1 cellular context compared by ENCODE assay signal in genomic region chr7:3134715-3135114, GRCh38.
TF ChIP-seq lines count a peak whose summit lies in the region.

No MANE protein-coding gene starts in this region.

TF ChIP-seq in K562, 482 proteins besides CTCF, POLR2A, EP300 and RAD21 (continued from another document):
- TF ChIP-seq CREB5 (CRISPR knock-in tag; IDR thresholded peaks at IDR 0.05) (no peak), THAP7 (CRISPR knock-in tag; IDR thresholded peaks at IDR 0.05) (no peak), ZNF444 (CRISPR knock-in tag; IDR thresholded peaks at IDR 0.05) (no peak), MEF2D (tag; conservative IDR thresholded peaks at IDR 0.05; ENCODE audit: low read depth) (no peak), ZNF561 (CRISPR knock-in tag; conservative IDR thresholded peaks at IDR 0.05) (no peak), SP2 (IDR thresholded peaks at IDR 0.05; ENCODE audit: extremely low read depth, low read depth, low read length, poor library complexity, severe bottlenecking) (no peak), TARDBP (IDR thresholded peaks at IDR 0.05) (no peak), MED1 (CRISPR knock-in tag; IDR thresholded peaks at IDR 0.05; ENCODE audit: borderline replicate concordance) (no peak), SAP30 (IDR thresholded peaks at IDR 0.05; ENCODE audit: borderline replicate concordance, insufficient read depth, low read depth, low read length, poor library complexity, severe bottlenecking) (no peak), RERE (CRISPR knock-in tag; IDR thresholded peaks at IDR 0.05; ENCODE audit: borderline replicate concordance) (no peak), ATF1 (CRISPR knock-in tag; IDR thresholded peaks at IDR 0.05) (no peak), ATF1 (tag; IDR thresholded peaks at IDR 0.05) (peak; percentile 56), L3MBTL2 (IDR thresholded peaks at IDR 0.05) (0 out of 2 replicates have a peak, but pooled peaks have one; percentile 20), GTF2F1 (IDR thresholded peaks at IDR 0.05; ENCODE audit: low read depth, low read length) (no peak), ZNF785 (CRISPR knock-in tag; IDR thresholded peaks at IDR 0.05) (no peak), CGGBP1 (CRISPR knock-in tag; IDR thresholded peaks at IDR 0.05) (no peak), PYGO2 (tag; IDR thresholded peaks at IDR 0.05) (no peak), ZNF3 (CRISPR knock-in tag; IDR thresholded peaks at IDR 0.05) (no peak), ZNF347 (CRISPR knock-in tag; IDR thresholded peaks at IDR 0.05; ENCODE audit: low read depth) (no peak), YY1 (IDR thresholded peaks at IDR 0.05; ENCODE audit: borderline replicate concordance in 1 of 3, control insufficient read depth in 1 of 3, extremely low read depth in 1 of 3, insufficient read depth in 3 of 3, insufficient read length in 1 of 3, insufficient replicate concordance in 2 of 3, low read depth in 1 of 3, low read length in 2 of 3) (peak in 1 of 3 experiments; percentile 71), FOSL1 (tag; conservative IDR thresholded peaks at IDR 0.05) (peak; percentile 74), KLF13 (tag; IDR thresholded peaks at IDR 0.05; ENCODE audit: borderline replicate concordance, low read depth) (no peak), RAD51 (IDR thresholded peaks at IDR 0.05; ENCODE audit: borderline replicate concordance, low read depth) (no peak), ZNF764 (CRISPR knock-in tag; IDR thresholded peaks at IDR 0.05; ENCODE audit: low read depth) (no peak), IRF2 (CRISPR knock-in tag; IDR thresholded peaks at IDR 0.05) (no peak), ZNF408 (CRISPR knock-in tag; IDR thresholded peaks at IDR 0.05; ENCODE audit: low read depth) (no peak), ILF3 (IDR thresholded peaks at IDR 0.05; ENCODE audit: borderline replicate concordance) (no peak), POLR2B (IDR thresholded peaks at IDR 0.05; ENCODE audit: low read depth, partially characterized antibody) (no peak), THRB (CRISPR knock-in tag; conservative IDR thresholded peaks at IDR 0.05) (no peak), ZNF766 (CRISPR knock-in tag; conservative IDR thresholded peaks at IDR 0.05) (peak; percentile 76), FOXA3 (CRISPR knock-in tag; conservative IDR thresholded peaks at IDR 0.05 in 1 of 2, IDR thresholded peaks at IDR 0.05 in 1 of 2) (no peak), TEAD4 (IDR thresholded peaks at IDR 0.05; ENCODE audit: low read length) (no peak), TEAD4 (CRISPR knock-in tag; IDR thresholded peaks at IDR 0.05; ENCODE audit: borderline replicate concordance) (no peak), ZNF644 (tag; IDR thresholded peaks at IDR 0.05; ENCODE audit: low read depth) (no peak), STAG1 (CRISPR knock-in tag; IDR thresholded peaks at IDR 0.05; ENCODE audit: borderline replicate concordance) (no peak), BRF2 (IDR thresholded peaks at IDR 0.05; ENCODE audit: borderline replicate concordance, insufficient read depth, insufficient read length) (no peak), PURB (CRISPR knock-in tag; IDR thresholded peaks at IDR 0.05; ENCODE audit: low read depth) (no peak), CHCHD3 (CRISPR knock-in tag; IDR thresholded peaks at IDR 0.05) (no peak), ATF3 (IDR thresholded peaks at IDR 0.05) (peak; percentile 47; the same call in 1 of the 2 replicates), ATF3 (CRISPR knock-in tag; conservative IDR thresholded peaks at IDR 0.05) (no peak), EHMT2 (IDR thresholded peaks at IDR 0.05) (peak; percentile 34; the same call in 1 of the 2 replicates), PKNOX1 (IDR thresholded peaks at IDR 0.05) (no peak), MCM7 (IDR thresholded peaks at IDR 0.05) (no peak), WHSC1 (IDR thresholded peaks at IDR 0.05; ENCODE audit: low read length) (no peak), EZH2 (IDR thresholded peaks at IDR 0.05; ENCODE audit: borderline replicate concordance, low read depth, low read length) (no peak), JUND (IDR thresholded peaks at IDR 0.05; ENCODE audit: borderline replicate concordance, low read depth, low read length) (no peak), JUND (tag; IDR thresholded peaks at IDR 0.05; ENCODE audit: borderline replicate concordance, low read depth, low read length) (peak; percentile 46; the same call in 1 of the 3 replicates), ZNF184 (CRISPR knock-in tag; IDR thresholded peaks at IDR 0.05) (no peak), MLX (CRISPR knock-in tag; conservative IDR thresholded peaks at IDR 0.05) (no peak)
TF ChIP-seq in K562: peak in this region for 8.
